22 cellular contexts compared by ENCODE assay signal in the genomic region with DNA sequence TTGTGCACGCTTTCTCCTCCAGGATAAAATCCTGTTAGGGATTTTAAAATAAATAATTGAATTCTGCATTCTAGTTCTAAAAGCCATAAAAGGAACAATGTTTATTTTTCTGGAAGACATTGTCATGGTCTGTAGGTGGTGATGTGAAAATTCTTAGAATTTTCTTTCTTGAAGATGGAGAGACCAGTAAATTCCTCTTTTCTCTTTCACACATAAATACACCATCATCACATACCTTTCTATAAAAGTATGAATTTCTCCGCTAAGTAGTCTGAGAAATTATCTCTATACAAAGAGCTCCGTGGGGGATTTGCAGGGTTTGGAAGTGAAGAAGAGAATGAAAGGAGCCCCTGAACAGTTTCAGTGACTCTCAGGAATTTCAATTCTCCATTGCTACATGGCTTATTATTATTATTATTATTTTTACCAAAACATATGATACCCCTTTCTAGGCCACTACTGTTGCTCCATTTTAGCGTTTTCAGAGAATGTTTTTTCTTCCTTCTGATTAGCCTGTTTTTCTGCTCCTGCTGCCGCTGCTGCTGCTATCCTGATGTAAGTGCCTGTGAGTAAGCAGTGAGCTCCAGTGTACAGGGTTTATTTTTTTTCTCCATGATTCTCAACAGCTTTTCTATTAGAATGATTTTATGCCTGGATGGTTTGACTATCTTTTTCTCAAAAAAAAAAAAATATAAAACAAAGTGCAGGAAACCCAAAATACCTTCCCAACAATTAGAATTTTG.
"Had no signal": no experiment of that assay in that cellular context is flagged by ENCODE, and none has a peak within 500 bp of the region (broad histone marks: within the 10 kb centered on the region; RNA-seq: fewer than 3 reads in every experiment).

No MANE protein-coding gene starts in this region.

- H3K9me3 ChIP-seq: ovary, spleen, testis had no signal

- H3K4me1 Mint-ChIP-seq: activated CD4-positive, alpha-beta memory T cell treated with anti-CD3 and anti-CD28 coated beads, Interleukin-2, amount 10 ng/mL, durations not matched to agents 7 days and 5 days; activated CD8-positive, alpha-beta memory T cell treated with anti-CD3 and anti-CD28 coated beads, Interleukin-2, amount 10 ng/mL, durations not matched to agents 7 days and 5 days; activated naive CD8-positive, alpha-beta T cell treated with anti-CD3 and anti-CD28 coated beads for 36 hours; central memory CD8-positive, alpha-beta T cell; memory B cell; naive B cell; stimulated activated memory B cell treated with anti-CD40 and anti-IgM and Interleukin-4, amounts not matched to agents 10 μg/mL and 1 μg/mL and 100 μg/mL, for 72 hours had no signal

- H3K4me3 ChIP-seq: ovary, spleen, testis had no signal

- H3K27me3 Mint-ChIP-seq: activated CD4-positive, alpha-beta memory T cell treated with anti-CD3 and anti-CD28 coated beads, Interleukin-2, amount 10 ng/mL, durations not matched to agents 7 days and 5 days; activated CD8-positive, alpha-beta memory T cell treated with anti-CD3 and anti-CD28 coated beads, Interleukin-2, amount 10 ng/mL, durations not matched to agents 7 days and 5 days; central memory CD8-positive, alpha-beta T cell; effector memory CD8-positive, alpha-beta T cell; memory B cell; naive B cell; stimulated activated memory B cell treated with anti-CD40 and anti-IgM and Interleukin-4, amounts not matched to agents 10 μg/mL and 1 μg/mL and 100 μg/mL, for 72 hours; type B pancreatic cell had no signal

- ATAC-seq: activated CD8-positive, alpha-beta memory T cell treated with anti-CD3 and anti-CD28 coated beads, Interleukin-2, amount 10 ng/mL, durations not matched to agents 7 days and 5 days; effector memory CD8-positive, alpha-beta T cell; sciatic nerve; stimulated activated memory B cell treated with anti-CD40 and anti-IgM and Interleukin-4, amounts not matched to agents 10 μg/mL and 1 μg/mL and 100 μg/mL, for 72 hours had no signal

- H3K36me3 ChIP-seq: ovary, spleen had no signal

- H3K27ac ChIP-seq: ovary, spleen, testis had no signal

- H3K27me3 ChIP-seq: ovary, spleen, testis had no signal

- H3K4me1 ChIP-seq: spleen had no signal

- H3K9me3 Mint-ChIP-seq: activated CD4-positive, alpha-beta memory T cell treated with anti-CD3 and anti-CD28 coated beads, Interleukin-2, amount 10 ng/mL, durations not matched to agents 7 days and 5 days; activated naive CD8-positive, alpha-beta T cell treated with anti-CD3 and anti-CD28 coated beads for 36 hours; central memory CD8-positive, alpha-beta T cell; memory B cell; naive B cell; stimulated activated memory B cell treated with anti-CD40 and anti-IgM and Interleukin-4, amounts not matched to agents 10 μg/mL and 1 μg/mL and 100 μg/mL, for 72 hours; type B pancreatic cell had no signal

- DNase-seq: activated CD4-positive, alpha-beta memory T cell treated with anti-CD3 and anti-CD28 coated beads, Interleukin-2, amount 10 ng/mL, durations not matched to agents 7 days and 5 days; activated CD4-positive, alpha-beta T cell treated with anti-CD3 and anti-CD28 coated beads for 48 hours; activated CD4-positive, CD25-positive, alpha-beta regulatory T cell; activated CD8-positive, alpha-beta memory T cell treated with anti-CD3 and anti-CD28 coated beads, Interleukin-2, amount 10 ng/mL, durations not matched to agents 7 days and 5 days; activated naive CD4-positive, alpha-beta T cell; activated naive CD8-positive, alpha-beta T cell treated with anti-CD3 and anti-CD28 coated beads for 36 hours; amygdala; dermis blood vessel endothelial cell; effector memory CD8-positive, alpha-beta T cell; foreskin melanocyte; naive B cell; ovary; spleen; stimulated activated CD4-positive, alpha-beta T cell treated with anti-CD3 and anti-CD28 coated beads, Interleukin-4, amount 100 ng/mL, for 4 hours; T-helper 1 cell; T-helper 9 cell; testis had no signal

- H3K27ac Mint-ChIP-seq: activated CD4-positive, alpha-beta memory T cell treated with anti-CD3 and anti-CD28 coated beads, Interleukin-2, amount 10 ng/mL, durations not matched to agents 7 days and 5 days; activated CD8-positive, alpha-beta memory T cell treated with anti-CD3 and anti-CD28 coated beads, Interleukin-2, amount 10 ng/mL, durations not matched to agents 7 days and 5 days; activated naive CD8-positive, alpha-beta T cell treated with anti-CD3 and anti-CD28 coated beads for 36 hours; effector memory CD8-positive, alpha-beta T cell; memory B cell; stimulated activated memory B cell treated with anti-CD40 and anti-IgM and Interleukin-4, amounts not matched to agents 10 μg/mL and 1 μg/mL and 100 μg/mL, for 72 hours; type B pancreatic cell had no signal

- H3K4me3 Mint-ChIP-seq: activated CD4-positive, alpha-beta memory T cell treated with anti-CD3 and anti-CD28 coated beads, Interleukin-2, amount 10 ng/mL, durations not matched to agents 7 days and 5 days; activated CD8-positive, alpha-beta memory T cell treated with anti-CD3 and anti-CD28 coated beads, Interleukin-2, amount 10 ng/mL, durations not matched to agents 7 days and 5 days; activated naive CD8-positive, alpha-beta T cell treated with anti-CD3 and anti-CD28 coated beads for 36 hours; central memory CD8-positive, alpha-beta T cell; effector memory CD8-positive, alpha-beta T cell; memory B cell; naive B cell; stimulated activated memory B cell treated with anti-CD40 and anti-IgM and Interleukin-4, amounts not matched to agents 10 μg/mL and 1 μg/mL and 100 μg/mL, for 72 hours; type B pancreatic cell had no signal

- H3K36me3 Mint-ChIP-seq: activated CD8-positive, alpha-beta memory T cell treated with anti-CD3 and anti-CD28 coated beads, Interleukin-2, amount 10 ng/mL, durations not matched to agents 7 days and 5 days; activated naive CD8-positive, alpha-beta T cell treated with anti-CD3 and anti-CD28 coated beads for 36 hours; memory B cell; naive B cell; stimulated activated memory B cell treated with anti-CD40 and anti-IgM and Interleukin-4, amounts not matched to agents 10 μg/mL and 1 μg/mL and 100 μg/mL, for 72 hours; type B pancreatic cell had no signal
